Comparison of ENCODE assay signal across 7 cellular contexts in genomic region chr3:97934980-97935695, GRCh38.
"Had no signal": no experiment of that assay in that cellular context is flagged by ENCODE, and none has a peak within 500 bp of the region (broad histone marks: within the 10 kb centered on the region; RNA-seq: fewer than 3 reads in every experiment).

No MANE protein-coding gene starts in this region.

- FAIRE-seq: HTR-8/SVneo, K562 had no signal

- H3K4me3 ChIP-seq: GM23248, K562 had no signal

- H3K27ac ChIP-seq: GM23248 had no signal

- DNase-seq: GM23248, GOT3, H7, HCEC 1CT, IMR-90 had no signal

- ATAC-seq: K562 had no signal
